12 cellular contexts compared by ENCODE assay signal in genomic region chr15:89121414-89121813, GRCh38. TPM values are rescaled to one million over a fixed set of nuclear protein-coding genes. Genes with fewer than 3 reads are reported as not detected.
A peak's percentile ranks its signal among the peaks of the same experiment; 100 is the strongest.
DNase-seq lines count a peak whose midpoint lies in the region; ATAC-seq and TF ChIP-seq lines count a peak whose summit lies in the region.
"Had no signal": no experiment of that assay in that cellular context is flagged by ENCODE, and none has a peak within 500 bp of the region (broad histone marks: within the 10 kb centered on the region; RNA-seq: fewer than 3 reads in every experiment).

No MANE protein-coding gene starts in this region.

- intact Hi-C loops in right cardiac atrium (cut with DNase I) (no loop called here), Right ventricle myocardium inferior (cut with DNase I) (no loop called here), breast epithelium (cut with DNase I; ENCODE audit: low total_unique reads) (loop anchor here (10.0 kb wide), 1 partner anchor 67 kb away; no protein-coding TSS in a partner anchor), mucosa of descending colon (cut with DNase I, micrococcal nuclease) (no loop called here)

- ATAC-seq in right cardiac atrium (no peak), Right ventricle myocardium inferior (no peak), mucosa of descending colon (peak; percentile 92), HG02852 (IDR thresholded peaks at IDR 0.05; ENCODE audit: unreplicated experiment) (no peak)
- ATAC-seq: GM12878 had no signal

- H3K4me3 ChIP-seq in right cardiac atrium (ENCODE audit: low read length) = no peak overlapping the region
- H3K4me3 ChIP-seq in breast epithelium = no peak overlapping the region
- H3K4me3 ChIP-seq in mucosa of descending colon = no peak overlapping the region
- H3K4me3 ChIP-seq: BLaER1 treated with 17β-estradiol and CSF1 and Interleukin-3, amounts not matched to agents 10 nM and 100 nM; GM12878 had no signal

- H3K27me3 ChIP-seq in right cardiac atrium (ENCODE audit: control insufficient read depth, insufficient read depth) (no peaks in the 10 kb centered on the region), breast epithelium (no peaks in the 10 kb centered on the region)
- H3K27me3 ChIP-seq: BLaER1 treated with 17β-estradiol and CSF1 and Interleukin-3, amounts not matched to agents 10 nM and 100 nM had no signal

- TF ChIP-seq CTCF in breast epithelium (IDR thresholded peaks at IDR 0.05) (no peak), mucosa of descending colon (IDR thresholded peaks at IDR 0.05) (no peak), GM10266 (IDR thresholded peaks at IDR 0.05; ENCODE audit: control insufficient read depth, insufficient read depth, low read depth, missing control alignments) (no peak)

- TF ChIP-seq POLR2A in breast epithelium (IDR thresholded peaks at IDR 0.05) = no peak

- DNase-seq in right cardiac atrium (no peak), Right ventricle myocardium inferior (ENCODE audit: missing footprints) (no peak), breast epithelium (ENCODE audit: low spot score in 2 of 2) (no peak), mucosa of descending colon (peak; percentile 59 to 72 (median 70)), NCI-H82 treated with DMSO at 0.1 percent for 48 hours (lab: John Stamatoyannopoulos, UW; ENCODE audit: unreplicated experiment) (no peak), GM10266 (ENCODE audit: extremely low spot score) (no peak), NCI-H2107 treated with DMSO at 0.1 percent for 48 hours (lab: John Stamatoyannopoulos, UW; ENCODE audit: unreplicated experiment) (no peak)
- DNase-seq: amniotic stem cell, head of caudate nucleus had no signal

- no peaks in the 10 kb centered on the region for H3K9me3 ChIP-seq in right cardiac atrium (ENCODE audit: control insufficient read depth, low read length)
- no peaks in the 10 kb centered on the region for H3K9me3 ChIP-seq in breast epithelium
- no peaks in the 10 kb centered on the region for H3K9me3 ChIP-seq in mucosa of descending colon
- H3K9me3 ChIP-seq: BLaER1 treated with 17β-estradiol and CSF1 and Interleukin-3, amounts not matched to agents 10 nM and 100 nM had no signal

- H3K4me1 ChIP-seq in right cardiac atrium (ENCODE audit: control insufficient read depth, insufficient read depth, low read length) (peaks cover 14% of the 10 kb centered on the region), breast epithelium (no peaks in the 10 kb centered on the region), mucosa of descending colon (ENCODE audit: low read depth) (peaks cover 42% of the 10 kb centered on the region)

- H3K27ac ChIP-seq in right cardiac atrium (ENCODE audit: low read length) (peak overlapping the region; percentile 48), breast epithelium (peak overlapping the region; percentile 56 to 82)
- H3K27ac ChIP-seq: BLaER1 treated with 17β-estradiol and CSF1 and Interleukin-3, amounts not matched to agents 10 nM and 100 nM had no signal

- WGBS in right cardiac atrium = 89% methylated on average over 3 of the region's 3 CpGs

- H3K36me3 ChIP-seq in breast epithelium (no peaks in the 10 kb centered on the region), mucosa of descending colon (ENCODE audit: low read depth) (no peaks in the 10 kb centered on the region)

RNA-seq across cellular contexts. Expression of gene ABHD2, which starts 33.2 kb away (rescaled TPM):
- total RNA-seq in right cardiac atrium (100 to 1,000 TPM; 108 to 179 (median 114) TPM), Right ventricle myocardium inferior (69.9 TPM), breast epithelium (10 to 100 TPM; 76.7 to 91.2 (median 80.3) TPM), mucosa of descending colon (100 to 1,000 TPM in 1 of 3 donors, 10 to 100 TPM in 2; 82.2 to 156 (median 92.7) TPM)
- 21.8 TPM for polyA plus RNA-seq in right cardiac atrium

Comparison
In these comparisons a context has a peak if more than half of its experiments do, and no peak if none do; other contexts are left out.
1. DNase-seq: peak in mucosa of descending colon (3 of 3); none in right cardiac atrium (0 of 3), Right ventricle myocardium inferior (single experiment), breast epithelium (0 of 2), NCI-H82 treated with DMSO at 0.1 percent for 48 hours (single experiment), GM10266 (single experiment) and NCI-H2107 treated with DMSO at 0.1 percent for 48 hours (single experiment).